Comparison of ENCODE assay signal across 1 cellular context in the genomic region with DNA sequence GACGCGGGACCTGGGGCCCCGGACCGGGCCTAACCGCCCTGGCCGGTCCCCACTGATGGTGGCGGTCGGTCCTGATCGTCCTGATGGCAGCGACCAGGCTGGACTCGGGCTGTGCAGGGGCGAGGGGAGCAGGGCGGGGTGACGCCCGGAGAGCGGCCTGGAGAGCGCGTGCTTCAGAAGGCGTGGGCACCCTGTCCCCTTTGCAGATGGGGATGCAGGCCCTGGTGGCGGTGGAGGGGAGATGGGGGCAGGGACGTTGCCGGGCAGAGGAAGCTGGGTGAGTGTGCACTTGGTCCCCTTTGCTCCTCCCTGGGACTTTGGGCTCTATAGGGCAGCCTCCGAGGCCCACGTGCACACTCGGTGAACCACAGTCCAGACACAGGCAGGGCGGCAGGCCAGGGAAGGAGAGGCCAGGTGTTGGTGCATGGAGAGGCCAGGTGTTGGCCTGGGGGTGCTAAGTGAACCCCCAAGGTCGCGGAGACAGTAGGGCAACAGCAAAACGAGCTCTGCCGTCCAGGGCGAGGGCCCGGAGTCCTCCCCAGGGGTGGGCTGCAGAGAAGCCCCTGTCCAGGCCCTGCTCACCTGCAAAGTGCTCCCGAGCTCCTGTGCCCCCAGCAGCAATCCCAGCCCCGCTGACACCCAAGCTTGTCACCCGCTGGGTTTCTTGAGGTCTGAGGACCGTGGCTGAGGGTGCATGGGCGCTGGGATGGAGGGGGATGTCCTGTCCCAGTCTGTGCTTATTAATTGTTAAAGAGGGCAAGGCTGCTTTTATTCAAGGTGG.
TF ChIP-seq lines count a peak whose summit lies in the region.

No MANE protein-coding gene starts in this region.

TF ChIP-seq in endothelial cell of umbilical vein, 7 proteins besides CTCF, POLR2A, EP300 and RAD21 (continued from another document):
- TF ChIP-seq EZH2 (IDR thresholded peaks at IDR 0.05; ENCODE audit: borderline replicate concordance, low read depth, low read length, severe bottlenecking) = no peak
- no peak for TF ChIP-seq JUN (IDR thresholded peaks at IDR 0.05; ENCODE audit: borderline replicate concordance, insufficient read depth, insufficient read length, low read depth)
- no peak for TF ChIP-seq POLR2AphosphoS5 (IDR thresholded peaks at IDR 0.05; ENCODE audit: insufficient read depth, low read depth, low read length)
